Comparison of ENCODE assay signal across 2 cellular contexts in the genomic region with DNA sequence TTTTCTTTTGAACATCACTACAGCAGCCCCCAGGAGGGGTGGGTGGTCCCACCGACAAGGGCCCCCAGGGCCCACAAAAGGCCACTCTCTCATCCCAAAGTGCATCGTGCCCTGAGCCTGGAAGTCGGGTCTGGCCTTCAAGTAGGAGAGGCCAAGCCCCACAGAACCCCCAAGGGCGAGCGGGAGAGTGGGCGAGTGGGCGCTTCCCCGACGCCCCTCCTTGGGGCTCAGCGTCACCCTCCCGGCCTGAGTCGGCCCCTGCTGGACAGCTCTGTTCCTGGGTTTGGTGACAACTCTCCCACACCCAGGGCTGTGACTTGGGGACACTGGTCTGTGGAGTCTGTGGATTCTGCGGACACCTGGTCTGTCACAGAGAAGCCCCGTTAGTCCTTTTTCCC.
TF ChIP-seq lines count a peak whose summit lies in the region.

No MANE protein-coding gene starts in this region.

TF ChIP-seq in A549, 52 proteins besides CTCF, POLR2A, EP300 and RAD21 (continued from another document):
- no peak for TF ChIP-seq HOXB5 (CRISPR knock-in tag; IDR thresholded peaks at IDR 0.05)
- TF ChIP-seq CHD4 (IDR thresholded peaks at IDR 0.05; ENCODE audit: borderline replicate concordance), result no peak
- no peak for TF ChIP-seq TFCP2L1 (CRISPR knock-in tag; IDR thresholded peaks at IDR 0.05)
- TF ChIP-seq HEYL (CRISPR knock-in tag; IDR thresholded peaks at IDR 0.05), result no peak
- no peak for TF ChIP-seq CHD2 (IDR thresholded peaks at IDR 0.05; ENCODE audit: low read length, partially characterized antibody)
- TF ChIP-seq, protein P1, sequence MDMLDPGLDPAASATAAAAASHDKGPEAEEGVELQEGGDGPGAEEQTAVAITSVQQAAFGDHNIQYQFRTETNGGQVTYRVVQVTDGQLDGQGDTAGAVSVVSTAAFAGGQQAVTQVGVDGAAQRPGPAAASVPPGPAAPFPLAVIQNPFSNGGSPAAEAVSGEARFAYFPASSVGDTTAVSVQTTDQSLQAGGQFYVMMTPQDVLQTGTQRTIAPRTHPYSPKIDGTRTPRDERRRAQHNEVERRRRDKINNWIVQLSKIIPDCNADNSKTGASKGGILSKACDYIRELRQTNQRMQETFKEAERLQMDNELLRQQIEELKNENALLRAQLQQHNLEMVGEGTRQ (IDR thresholded peaks at IDR 0.05), result no peak
- TF ChIP-seq SREBF2 (IDR thresholded peaks at IDR 0.05), result no peak
- TF ChIP-seq MAX (IDR thresholded peaks at IDR 0.05), result no peak

TF ChIP-seq in endothelial cell of umbilical vein, 7 proteins besides CTCF, POLR2A, EP300 and RAD21 (continued from another document):
- TF ChIP-seq MAX (IDR thresholded peaks at IDR 0.05; ENCODE audit: insufficient read depth, insufficient read length), result no peak
- no peak for TF ChIP-seq GATA2 (IDR thresholded peaks at IDR 0.05; ENCODE audit: insufficient read depth, insufficient read length, low read depth, low read length)
- TF ChIP-seq FOS (IDR thresholded peaks at IDR 0.05; ENCODE audit: borderline replicate concordance, insufficient read depth, low read length), result no peak
- no peak for TF ChIP-seq EZH2 (IDR thresholded peaks at IDR 0.05; ENCODE audit: borderline replicate concordance, low read depth, low read length, severe bottlenecking)
